ENCODE assay signal across 8 cellular contexts in genomic region chr10:73413108-73413527, GRCh38. TPM values are rescaled to one million over a fixed set of nuclear protein-coding genes. Genes with fewer than 3 reads are reported as not detected.
A peak's percentile ranks its signal among the peaks of the same experiment; 100 is the strongest.
DNase-seq lines count a peak whose midpoint lies in the region; ATAC-seq and TF ChIP-seq lines count a peak whose summit lies in the region.

No MANE protein-coding gene starts in this region.

- peaks cover 59% of the 10 kb centered on the region for H3K4me1 Mint-ChIP-seq in CD4-positive, alpha-beta T cell (ENCODE audit: low read depth)

- H3K36me3 ChIP-seq in left ventricle myocardium inferior, result no peaks in the 10 kb centered on the region
- no peaks in the 10 kb centered on the region for H3K36me3 ChIP-seq in prostate gland

- intact Hi-C loops in CD4-positive, alpha-beta T cell (cut with DNase I, micrococcal nuclease), result loop anchor here (2.0 to 10.0 kb wide), 5 partner anchors 51 to 246 kb away; partner anchors contain the start of genes DNAJC9 (in 1 of the 2), ECD (in 1 of the 2), FAM149B1 (in 1 of the 2) and MRPS16 (in 1 of the 2)
- intact Hi-C loops in left ventricle myocardium inferior (cut with micrococcal nuclease) (no loop called here), prostate gland (cut with DNase I) (loop anchor here (10.0 kb wide), 1 partner anchor 82 kb away; the partner anchor contains the start of gene PPP3CB)

- H3K9me3 ChIP-seq in CD4-positive, alpha-beta T cell (ENCODE audit: control insufficient read depth, low read length), result no peaks in the 10 kb centered on the region
- H3K9me3 ChIP-seq in left ventricle myocardium inferior (replicated peaks) (no peaks in the 10 kb centered on the region), prostate gland (no peaks in the 10 kb centered on the region)

- peak overlapping the region; percentile 84 for H3K27ac Mint-ChIP-seq in CD4-positive, alpha-beta T cell

- DNase-seq in CD4-positive, alpha-beta T cell, result peak in 8 of 10 experiments; percentile 6 to 33 (median 17)
- DNase-seq in NCI-H69 (lab: John Stamatoyannopoulos, UW), result peak; percentile 75
- DNase-seq in activated naive CD4-positive, alpha-beta T cell treated with anti-CD3 and anti-CD28 coated beads, Interleukin-2, amount 50 U/mL, for 16 hours, result peak; percentile 44
- DNase-seq in left ventricle myocardium inferior, result no peak
- peak; percentile 35 for DNase-seq in prostate gland (ENCODE audit: low spot score)
- DNase-seq in NCI-H524 treated with DMSO at 0.1 percent for 48 hours (lab: John Stamatoyannopoulos, UW), result no peak

- under 1% methylated on average over 9 of the region's 9 CpGs for WGBS in prostate gland

- peak overlapping the region; percentile 98 for H3K27ac ChIP-seq in CD4-positive, alpha-beta T cell (ENCODE audit: low read depth, low read length)
- H3K27ac ChIP-seq in left ventricle myocardium inferior (replicated peaks) (peak overlapping the region; percentile 95), prostate gland (peak overlapping the region; percentile 98)

- POLR2A ChIA-PET in CD4-positive, alpha-beta T cell (lab: Charles Lee), result interaction anchor here (0.6 to 4.7 kb wide), 11 partner anchors 9 to 317 kb away, joined by 3 to 36 read pairs (median 4); partner anchors contain the start of genes CFAP70, DNAJC9, P4HA1 and PPP3CB

- TF ChIP-seq CTCF in CD4-positive, alpha-beta T cell (IDR thresholded peaks at IDR 0.05), result no peak
- TF ChIP-seq CTCF in left ventricle myocardium inferior (IDR thresholded peaks at IDR 0.05; ENCODE audit: borderline replicate concordance) (no peak), prostate gland (IDR thresholded peaks at IDR 0.05) (no peak)

- H3K36me3 Mint-ChIP-seq in CD4-positive, alpha-beta T cell (ENCODE audit: low read depth), result peaks cover 20% of the 10 kb centered on the region

- CTCF ChIA-PET in CD4-positive, alpha-beta T cell (lab: Charles Lee), result no interaction called here

- ATAC-seq in CD4-positive, alpha-beta T cell (ENCODE audit: poor library complexity), result peak; percentile 30
- ATAC-seq in GM18873 (IDR thresholded peaks at IDR 0.05; ENCODE audit: low FRiP score, unreplicated experiment), result peak; percentile 23
- peak; percentile 25 for ATAC-seq in HG03097 (IDR thresholded peaks at IDR 0.05; ENCODE audit: low FRiP score, unreplicated experiment)

- H3K27me3 Mint-ChIP-seq in CD4-positive, alpha-beta T cell, result no peaks in the 10 kb centered on the region

- H3K27me3 ChIP-seq in CD4-positive, alpha-beta T cell (ENCODE audit: control insufficient read depth, insufficient read depth, low read length), result no peaks in the 10 kb centered on the region
- H3K27me3 ChIP-seq in left ventricle myocardium inferior (ENCODE audit: low read depth) (no peaks in the 10 kb centered on the region), prostate gland (replicated peaks; ENCODE audit: insufficient read depth) (no peaks in the 10 kb centered on the region)

- no peaks in the 10 kb centered on the region for H3K9me3 Mint-ChIP-seq in CD4-positive, alpha-beta T cell

- no peak for TF ChIP-seq POLR2A in prostate gland (IDR thresholded peaks at IDR 0.05)

- H3K4me1 ChIP-seq in left ventricle myocardium inferior (peaks cover 57% of the 10 kb centered on the region), prostate gland (replicated peaks) (no peaks in the 10 kb centered on the region)

- H3K4me3 ChIP-seq in left ventricle myocardium inferior (peak overlapping the region; percentile 93), prostate gland (peak overlapping the region; percentile 86 to 91)

- H3K4me3 Mint-ChIP-seq in CD4-positive, alpha-beta T cell, result peak overlapping the region; percentile 91

RNA-seq across cellular contexts. Expression of gene ANXA7, which starts 0.7 kb away (rescaled TPM):
- total RNA-seq in CD4-positive, alpha-beta T cell, result 10 to 100 TPM; 77.7 to 79.6 TPM
- 115 TPM for total RNA-seq in left ventricle myocardium inferior
- total RNA-seq in prostate gland, result 100 to 1,000 TPM in 1 of 2 donors, 10 to 100 TPM in 1; 98.9 to 117 TPM

RNA-seq across cellular contexts. Expression of gene MSS51, which starts 20.2 kb away (rescaled TPM):
- total RNA-seq in CD4-positive, alpha-beta T cell, result 1 to 10 TPM; 1.1 TPM
- total RNA-seq in left ventricle myocardium inferior (5.9 TPM), prostate gland (1 to 10 TPM; 2.2 to 2.4 TPM)

RNA-seq across cellular contexts. Expression of gene CFAP70, which starts 54.5 kb away (rescaled TPM):
- total RNA-seq in CD4-positive, alpha-beta T cell, result 1 to 10 TPM; 2.6 TPM
- total RNA-seq in left ventricle myocardium inferior, result 2.0 TPM
- 10 to 100 TPM in 1 of 2 donors, 1 to 10 TPM in 1; 7.2 to 11.9 TPM for total RNA-seq in prostate gland

Comparison
In these comparisons a context has a peak if more than half of its experiments do, and no peak if none do; other contexts are left out.
1. DNase-seq: peak in CD4-positive, alpha-beta T cell (8 of 10), NCI-H69 (single experiment), activated naive CD4-positive, alpha-beta T cell treated with anti-CD3 and anti-CD28 coated beads, Interleukin-2, amount 50 U/mL, for 16 hours (single experiment) and prostate gland (single experiment); none in left ventricle myocardium inferior (single experiment) and NCI-H524 treated with DMSO at 0.1 percent for 48 hours (single experiment).
2. Peak in every context shown above with its lines, with median percentiles within 50 percentile points of each other: ATAC-seq and H3K27ac ChIP-seq.